Comparison of ENCODE assay signal across 29 cellular contexts in genomic region chr7:55260671-55261385, GRCh38.
"Had no signal": no experiment of that assay in that cellular context is flagged by ENCODE, and none has a peak within 500 bp of the region (broad histone marks: within the 10 kb centered on the region; RNA-seq: fewer than 3 reads in every experiment).

No MANE protein-coding gene starts in this region.

- H3K27me3 ChIP-seq: SJSA1 had no signal

- H3K9me3 ChIP-seq: SJSA1 had no signal

- H3K27ac ChIP-seq: brain microvascular endothelial cell, KMS-11, RWPE1, SJSA1 had no signal

- H3K36me3 Mint-ChIP-seq: activated naive CD8-positive, alpha-beta T cell; IgD-negative memory B cell had no signal

- H3K9me3 Mint-ChIP-seq: activated B cell treated with CpG ODN at 0.5 μM for 24 hours; activated CD4-positive, alpha-beta T cell treated with anti-CD3 and anti-CD28 coated beads, Interleukin-2, amount 10 ng/mL, durations not matched to agents 24 days and 14 days; activated naive CD4-positive, alpha-beta T cell treated with anti-CD3 and anti-CD28 coated beads for 36 hours; activated T-helper 17 cell treated with anti-CD3 and anti-CD28 coated beads, Interleukin-2, amount 50 U/mL, for 72 hours; IgD-negative memory B cell had no signal

- H3K27ac Mint-ChIP-seq: activated B cell treated with CpG ODN at 0.5 μM for 24 hours; activated CD4-positive, alpha-beta T cell treated with anti-CD3 and anti-CD28 coated beads, Interleukin-2, amount 10 ng/mL, durations not matched to agents 24 days and 14 days; activated naive CD4-positive, alpha-beta T cell treated with anti-CD3 and anti-CD28 coated beads for 36 hours; activated naive CD8-positive, alpha-beta T cell; activated T-helper 17 cell treated with anti-CD3 and anti-CD28 coated beads, Interleukin-2, amount 50 U/mL, for 72 hours; IgD-negative memory B cell had no signal

- H3K4me2 ChIP-seq: KMS-11 had no signal

- H3K9ac ChIP-seq: KMS-11 had no signal

- H3K36me3 ChIP-seq: brain microvascular endothelial cell, SJSA1 had no signal

- DNase-seq: activated B cell treated with CpG ODN at 0.5 μM for 24 hours; activated CD4-positive, alpha-beta T cell treated with anti-CD3 and anti-CD28 coated beads for 1 hour; activated CD4-positive, alpha-beta T cell treated with anti-CD3 and anti-CD28 coated beads, Interleukin-2, amount 10 ng/mL, durations not matched to agents 24 days and 14 days; activated CD4-positive, alpha-beta T cell treated with anti-CD3 and anti-CD28 coated beads, Interleukin-2, amount 50 U/mL, for 48 hours; activated gamma-delta T cell; activated naive CD4-positive, alpha-beta T cell treated with anti-CD3 and anti-CD28 coated beads for 36 hours; activated T-cell treated with anti-CD3 and anti-CD28 coated beads for 4 hours; activated T-cell treated with anti-CD3 and anti-CD28 coated beads, Interleukin-2, amount 50 U/mL, for 48 hours; brain microvascular endothelial cell; NCI-H1092; NCI-H1417; NCI-H1694; NCI-H2029; NCI-H2107; NCI-H2171 treated with DMSO at 0.1 percent for 48 hours; NCI-H226; NCI-H510A; NCI-H526 treated with DMSO at 0.1 percent for 48 hours; NK-92 treated with Interleukin-12 subunit alpha and Interleukin-12 subunit beta, amount 100 ng/mL, for 24 hours; OCI-M1; Right ventricle myocardium superior; T-helper 2 cell; T1000 had no signal

- H3K4me3 ChIP-seq: SJSA1 had no signal

- H3K4me3 Mint-ChIP-seq: activated B cell treated with CpG ODN at 0.5 μM for 24 hours; activated CD4-positive, alpha-beta T cell treated with anti-CD3 and anti-CD28 coated beads, Interleukin-2, amount 10 ng/mL, durations not matched to agents 24 days and 14 days; activated naive CD4-positive, alpha-beta T cell treated with anti-CD3 and anti-CD28 coated beads for 36 hours; activated naive CD8-positive, alpha-beta T cell; activated T-helper 17 cell treated with anti-CD3 and anti-CD28 coated beads, Interleukin-2, amount 50 U/mL, for 72 hours; IgD-negative memory B cell had no signal

- H3K4me1 Mint-ChIP-seq: activated T-helper 17 cell treated with anti-CD3 and anti-CD28 coated beads, Interleukin-2, amount 50 U/mL, for 72 hours; IgD-negative memory B cell had no signal
